ENCODE assay signal across 35 cellular contexts in the genomic region with DNA sequence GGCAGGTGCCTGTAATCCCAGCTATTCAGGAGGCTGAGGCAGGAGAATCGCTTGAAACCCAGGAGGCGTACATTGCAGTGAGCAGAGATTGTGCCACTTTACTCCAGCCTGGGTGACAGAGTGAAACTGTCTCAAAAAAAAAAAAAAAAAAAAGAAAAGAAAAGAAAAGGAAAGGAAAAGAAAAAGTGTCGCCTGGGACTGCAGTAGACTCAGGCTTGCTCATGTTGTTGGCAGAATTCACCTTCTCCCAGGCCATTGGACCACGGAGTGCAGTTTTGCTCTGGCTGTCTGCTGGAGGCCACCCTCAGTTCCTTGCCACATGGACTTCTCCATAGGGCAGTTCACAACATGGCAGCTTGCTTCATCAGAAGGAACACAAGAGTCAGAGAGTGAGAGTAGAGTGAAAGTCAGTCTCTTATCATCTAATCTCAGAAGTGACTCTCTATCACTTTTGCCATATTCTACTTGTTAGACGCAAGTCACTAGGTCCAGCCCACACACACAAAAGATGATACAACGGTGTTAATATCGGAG.
"Had no signal": no experiment of that assay in that cellular context is flagged by ENCODE, and none has a peak within 500 bp of the region (broad histone marks: within the 10 kb centered on the region; RNA-seq: fewer than 3 reads in every experiment).

No MANE protein-coding gene starts in this region.

- H3K9me3 ChIP-seq: MG63 had no signal

- DNase-seq: Karpas-422, Kasumi-1, MG63, MM.1S, MV-4-11, NCI-H1048, NCI-H1092, NCI-H1092 treated with DMSO at 0.1 percent for 48 hours, NCI-H1105, NCI-H1105 treated with DMSO at 0.1 percent for 48 hours, NCI-H1417, NCI-H1417 treated with DMSO at 0.1 percent for 48 hours, NCI-H1436, NCI-H1436 treated with DMSO at 0.1 percent for 48 hours, NCI-H146, NCI-H1694, NCI-H1694 treated with DMSO at 0.1 percent for 48 hours, NCI-H187, NCI-H187 treated with DMSO at 0.1 percent for 48 hours, NCI-H1930, NCI-H2029, NCI-H2029 treated with DMSO at 0.1 percent for 48 hours, NCI-H2081, NCI-H2081 treated with DMSO at 0.1 percent for 48 hours, NCI-H2107, NCI-H2171, NCI-H2171 treated with DMSO at 0.1 percent for 48 hours, NCI-H2227 treated with DMSO at 0.1 percent for 48 hours, NCI-H226, NCI-H345, NCI-H446, NCI-H446 treated with DMSO at 0.1 percent for 48 hours, NCI-H510A, NCI-H510A treated with DMSO at 0.1 percent for 48 hours, NCI-H524 had no signal

- H3K4me3 ChIP-seq: MG63 had no signal

- H3K36me3 ChIP-seq: MG63 had no signal

- H3K27me3 ChIP-seq: MG63 had no signal
